ENCODE assay signal across 1 cellular context in genomic region chr6:100913400-100914276, GRCh38.
A peak's percentile ranks its signal among the peaks of the same experiment; 100 is the strongest.
TF ChIP-seq lines count a peak whose summit lies in the region.

No MANE protein-coding gene starts in this region.

TF ChIP-seq in K562, 482 proteins besides CTCF, POLR2A, EP300 and RAD21:
- TF ChIP-seq ZSCAN32 (CRISPR knock-in tag; IDR thresholded peaks at IDR 0.05) (no peak), TCF3 (CRISPR knock-in tag; IDR thresholded peaks at IDR 0.05) (no peak), ZNF644 (tag; IDR thresholded peaks at IDR 0.05; ENCODE audit: low read depth) (no peak), FOXA3 (CRISPR knock-in tag; conservative IDR thresholded peaks at IDR 0.05 in 1 of 2, IDR thresholded peaks at IDR 0.05 in 1 of 2) (no peak), RBM39 (optimal IDR thresholded peaks at IDR 0.05; ENCODE audit: low read depth, low read length) (no peak), ZNF165 (CRISPR knock-in tag; IDR thresholded peaks at IDR 0.05; ENCODE audit: borderline replicate concordance) (no peak), ZNF449 (CRISPR knock-in tag; IDR thresholded peaks at IDR 0.05) (no peak), MXI1 (IDR thresholded peaks at IDR 0.05; ENCODE audit: low read depth, low read length) (no peak), NRF1 (conservative IDR thresholded peaks at IDR 0.05 in 1 of 2, IDR thresholded peaks at IDR 0.05 in 1 of 2) (peak in 1 of 2 experiments; percentile 22; a peak in 1 of 4 replicates), CREM (IDR thresholded peaks at IDR 0.05; ENCODE audit: low read depth) (no peak), LEF1 (IDR thresholded peaks at IDR 0.05) (no peak), MCM3 (IDR thresholded peaks at IDR 0.05) (no peak), SRF (CRISPR knock-in tag; IDR thresholded peaks at IDR 0.05) (no peak), FOXK2 (conservative IDR thresholded peaks at IDR 0.05 in 1 of 2, IDR thresholded peaks at IDR 0.05 in 1 of 2; ENCODE audit: low read depth in 2 of 2) (peak in 1 of 2 experiments; percentile 27; a peak in 2 of 4 replicates), EGR1 (conservative IDR thresholded peaks at IDR 0.05) (0 out of 2 replicates have a peak, but pooled peaks have one; percentile 6), ATF6 (CRISPR knock-in tag; IDR thresholded peaks at IDR 0.05) (no peak), ZFPM2 (CRISPR knock-in tag; IDR thresholded peaks at IDR 0.05) (no peak), CCNT2 (IDR thresholded peaks at IDR 0.05; ENCODE audit: borderline replicate concordance, extremely low read depth, insufficient read length, low read depth, low read length) (no peak), YY1 (IDR thresholded peaks at IDR 0.05; ENCODE audit: borderline replicate concordance in 1 of 3, control insufficient read depth in 1 of 3, extremely low read depth in 1 of 3, insufficient read depth in 3 of 3, insufficient read length in 1 of 3, insufficient replicate concordance in 2 of 3, low read depth in 1 of 3, low read length in 2 of 3) (peak in 1 of 3 experiments; percentile 61), PRDM10 (IDR thresholded peaks at IDR 0.05; ENCODE audit: partially characterized antibody) (peak; percentile 37)
